1 cellular context compared by ENCODE assay signal in genomic region chr1:86450847-86451246, GRCh38.
TF ChIP-seq lines count a peak whose summit lies in the region.

No MANE protein-coding gene starts in this region.

TF ChIP-seq in HCT116, 20 proteins besides CTCF, POLR2A, EP300 and RAD21 (continued from another document):
- no peak for TF ChIP-seq CEBPB (IDR thresholded peaks at IDR 0.05; ENCODE audit: low read depth)
- TF ChIP-seq SIN3A (IDR thresholded peaks at IDR 0.05; ENCODE audit: low read depth) = no peak
- TF ChIP-seq ZFX (IDR thresholded peaks at IDR 0.05) = no peak
